ENCODE assay signal across 8 cellular contexts in the genomic region with DNA sequence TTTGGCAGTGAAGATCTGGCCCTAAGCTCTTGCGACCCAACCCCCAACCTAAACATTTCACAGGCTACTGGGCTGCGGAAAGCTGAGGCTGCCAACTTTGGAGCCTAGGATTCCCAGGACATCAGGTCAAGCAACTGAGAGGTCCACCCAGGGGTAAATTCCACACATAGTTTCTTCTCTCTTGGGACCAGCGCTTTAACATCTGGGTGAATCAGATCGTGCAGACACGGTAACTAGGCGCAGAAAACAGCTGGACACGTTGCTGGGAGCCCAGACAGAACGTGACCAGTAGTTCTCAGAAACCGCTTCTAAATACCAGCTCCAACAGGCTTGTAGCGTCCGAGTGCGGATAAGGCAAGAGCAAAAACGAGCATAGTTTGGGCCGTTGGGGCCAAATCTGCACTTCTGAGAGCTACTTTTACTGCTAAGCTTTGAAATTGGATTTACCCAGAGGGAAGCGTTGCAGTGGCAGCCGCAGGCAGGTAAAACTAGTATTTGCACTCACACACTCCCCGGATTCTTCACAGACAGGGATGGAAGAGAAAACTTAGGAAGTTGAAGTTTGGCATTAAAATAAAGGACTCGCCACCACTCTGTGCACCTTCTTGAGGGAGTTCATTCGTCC. TPM values are rescaled to one million over a fixed set of nuclear protein-coding genes. Genes with fewer than 3 reads are reported as not detected.
A peak's percentile ranks its signal among the peaks of the same experiment; 100 is the strongest.
DNase-seq lines count a peak whose midpoint lies in the region; ATAC-seq and TF ChIP-seq lines count a peak whose summit lies in the region.

No MANE protein-coding gene starts in this region.

- H3K27me3 ChIP-seq in gastroesophageal sphincter = no peaks in the 10 kb centered on the region
- no peaks in the 10 kb centered on the region for H3K27me3 ChIP-seq in osteoblast (ENCODE audit: insufficient read depth, low read length)

- peak overlapping the region; percentile 51 to 64 for H3K4me3 ChIP-seq in gastroesophageal sphincter
- H3K4me3 ChIP-seq in osteoblast (ENCODE audit: insufficient read depth, low read length) = peak overlapping the region; percentile 92

- H3K4me1 Mint-ChIP-seq in activated CD8-positive, alpha-beta T cell treated with anti-CD3 and anti-CD28 coated beads for 36 hours (ENCODE audit: low read depth) = peaks cover 40% of the 10 kb centered on the region

- H3K36me3 ChIP-seq in gastroesophageal sphincter (peaks cover 0 to 8% of the 10 kb centered on the region in 2 donors), osteoblast (ENCODE audit: insufficient read depth, low read length) (peaks cover 24% of the 10 kb centered on the region)

- DNase-seq in Daoy (ENCODE audit: low read depth) = peak; percentile 71
- DNase-seq in GM20000 (ENCODE audit: low spot score) = peak; percentile 19
- peak; percentile 52 for DNase-seq in activated CD8-positive, alpha-beta T cell treated with anti-CD3 and anti-CD28 coated beads for 36 hours
- no peak for DNase-seq in osteoblast (ENCODE audit: insufficient read length, low spot score, missing footprints)
- DNase-seq in KG1 (lab: John Stamatoyannopoulos, UW) = no peak
- DNase-seq in stimulated activated naive CD4-positive, alpha-beta T cell treated with Interleukin-2 at 50 U/mL for 16 hours (lab: John Stamatoyannopoulos, UW) = no peak

- no peaks in the 10 kb centered on the region for H3K9me3 ChIP-seq in gastroesophageal sphincter
- H3K9me3 ChIP-seq in osteoblast (ENCODE audit: low read depth, low read length) = no peaks in the 10 kb centered on the region

- 3% methylated on average over 11 of the region's 19 CpGs; no CpG with 5 or more reads in 1 of the 2 donors for WGBS in gastroesophageal sphincter (ENCODE audit: low coverage in 1 of 2), 2 donors

- TF ChIP-seq CTCF in GM20000 (IDR thresholded peaks at IDR 0.05; ENCODE audit: extremely low read depth, missing control alignments) (no peak), gastroesophageal sphincter (IDR thresholded peaks at IDR 0.05) (no peak), osteoblast (IDR thresholded peaks at IDR 0.05; ENCODE audit: extremely low read depth, low read depth, low read length) (no peak)
- TF ChIP-seq CTCF in activated CD8-positive, alpha-beta T cell treated with anti-CD3 and anti-CD28 coated beads for 36 hours (IDR thresholded peaks at IDR 0.05) = no peak

- H3K4me1 ChIP-seq in gastroesophageal sphincter (peaks cover 11 to 96% (median 30%) of the 10 kb centered on the region in 3 donors), osteoblast (ENCODE audit: insufficient read depth, low read length) (peaks cover 32% of the 10 kb centered on the region)

- intact Hi-C loops in activated CD8-positive, alpha-beta T cell treated with anti-CD3 and anti-CD28 coated beads for 36 hours (cut with micrococcal nuclease) = no loop called here

- H3K36me3 Mint-ChIP-seq in activated CD8-positive, alpha-beta T cell treated with anti-CD3 and anti-CD28 coated beads for 36 hours (ENCODE audit: low read depth) = peaks cover 36% of the 10 kb centered on the region

- peak; percentile 28 for ATAC-seq in HG03521 (IDR thresholded peaks at IDR 0.05; ENCODE audit: unreplicated experiment)
- ATAC-seq in activated CD8-positive, alpha-beta T cell treated with anti-CD3 and anti-CD28 coated beads for 36 hours = peak; percentile 6
- ATAC-seq in gastroesophageal sphincter = peak; percentile 57

- H3K4me2 ChIP-seq in osteoblast (ENCODE audit: insufficient read depth, low read length) = peak overlapping the region; percentile 97

- no peak for TF ChIP-seq POLR2A in gastroesophageal sphincter (IDR thresholded peaks at IDR 0.05)

- TF ChIP-seq EP300 in gastroesophageal sphincter (IDR thresholded peaks at IDR 0.05) = no peak

- peaks cover 56% of the 10 kb centered on the region for H3K79me2 ChIP-seq in osteoblast (ENCODE audit: insufficient read depth, low read length)

- no peaks in the 10 kb centered on the region for H3K27me3 Mint-ChIP-seq in activated CD8-positive, alpha-beta T cell treated with anti-CD3 and anti-CD28 coated beads for 36 hours

- peak overlapping the region; percentile 81 for H2AFZ ChIP-seq in osteoblast (ENCODE audit: low read length)

- H3K9me3 Mint-ChIP-seq in activated CD8-positive, alpha-beta T cell treated with anti-CD3 and anti-CD28 coated beads for 36 hours = no peaks in the 10 kb centered on the region

- peak overlapping the region; percentile 77 to 96 (median 91) for H3K27ac ChIP-seq in gastroesophageal sphincter
- peak overlapping the region; percentile 99 for H3K27ac ChIP-seq in osteoblast (ENCODE audit: low read depth, low read length)

- CTCF ChIA-PET in activated CD8-positive, alpha-beta T cell treated with anti-CD3 and anti-CD28 coated beads for 36 hours (lab: Charles Lee) = interaction anchor here (0.6 to 2.6 kb wide), 19 partner anchors 10 to 235 kb away, joined by 3 to 14 read pairs (median 4); partner anchors contain the start of genes ITGA1 and PELO

- H3K27ac Mint-ChIP-seq in activated CD8-positive, alpha-beta T cell treated with anti-CD3 and anti-CD28 coated beads for 36 hours = peak overlapping the region; percentile 97

- peak overlapping the region; percentile 97 for H3K4me3 Mint-ChIP-seq in activated CD8-positive, alpha-beta T cell treated with anti-CD3 and anti-CD28 coated beads for 36 hours

- POLR2A ChIA-PET in activated CD8-positive, alpha-beta T cell treated with anti-CD3 and anti-CD28 coated beads for 36 hours (lab: Charles Lee) = interaction anchor here (0.7 to 3.0 kb wide), 13 partner anchors 9 to 200 kb away, joined by 3 to 16 read pairs (median 5); partner anchors contain the start of genes ITGA1 and PELO

- H4K20me1 ChIP-seq in osteoblast (ENCODE audit: insufficient read depth, low read length) = peaks cover 32% of the 10 kb centered on the region

RNA-seq across cellular contexts. Expression of gene ITGA1, which starts 11.8 kb away (rescaled TPM):
- total RNA-seq in Daoy (2014; rRNA removed; shearing (Covaris generic)) = 7.6 and 8.6 TPM in 2 replicates
- total RNA-seq in activated CD8-positive, alpha-beta T cell treated with anti-CD3 and anti-CD28 coated beads for 36 hours = 1 to 10 TPM; 5.1 to 6.0 TPM
- total RNA-seq in gastroesophageal sphincter (100 to 1,000 TPM; 219 to 326 (median 240) TPM), osteoblast (28.6 and 31.8 TPM in 2 replicates)

RNA-seq across cellular contexts. Expression of gene PELO, which starts 11.8 kb away (rescaled TPM):
- 26.4 and 28.1 TPM in 2 replicates for total RNA-seq in Daoy (2014; rRNA removed; shearing (Covaris generic))
- total RNA-seq in activated CD8-positive, alpha-beta T cell treated with anti-CD3 and anti-CD28 coated beads for 36 hours = 10 to 100 TPM; 25.4 to 26.0 TPM
- total RNA-seq in gastroesophageal sphincter = 10 to 100 TPM; 49.4 to 78.0 (median 59.0) TPM
- 21.4 and 21.5 TPM in 2 replicates for total RNA-seq in osteoblast

Comparison
In these comparisons a context has a peak if more than half of its experiments do, and no peak if none do; other contexts are left out.
1. DNase-seq: peak in Daoy (single experiment), GM20000 (single experiment) and activated CD8-positive, alpha-beta T cell treated with anti-CD3 and anti-CD28 coated beads for 36 hours (single experiment); none in osteoblast (single experiment), KG1 (single experiment) and stimulated activated naive CD4-positive, alpha-beta T cell treated with Interleukin-2 at 50 U/mL for 16 hours (single experiment).
2. ATAC-seq: peak in every context shown above with its lines; median percentile 57 in gastroesophageal sphincter; 28 in HG03521; 6 in activated CD8-positive, alpha-beta T cell treated with anti-CD3 and anti-CD28 coated beads for 36 hours.